In genomic region chr11:45100338-45100737, GRCh38 we compare ENCODE assay signal across 11 cellular contexts. TPM values are rescaled to one million over a fixed set of nuclear protein-coding genes. Genes with fewer than 3 reads are reported as not detected.
DNase-seq lines count a peak whose midpoint lies in the region; ATAC-seq and TF ChIP-seq lines count a peak whose summit lies in the region.
"Had no signal": no experiment of that assay in that cellular context is flagged by ENCODE, and none has a peak within 500 bp of the region (broad histone marks: within the 10 kb centered on the region; RNA-seq: fewer than 3 reads in every experiment).

No MANE protein-coding gene starts in this region.

- H3K9me3 Mint-ChIP-seq in glutamatergic neuron (ENCODE audit: unreplicated experiment) (no peaks in the 10 kb centered on the region), immature natural killer cell (no peaks in the 10 kb centered on the region)

- H3K27ac ChIP-seq in BLaER1 (no peak overlapping the region), SJSA1 (no peak overlapping the region)
- H3K27ac ChIP-seq: tibial nerve, VCaP had no signal

- H3K4me3 Mint-ChIP-seq in glutamatergic neuron (ENCODE audit: unreplicated experiment) (no peak overlapping the region), immature natural killer cell (no peak overlapping the region)

- no peak for TF ChIP-seq CTCF in glutamatergic neuron (IDR thresholded peaks at IDR 0.05; ENCODE audit: partially characterized antibody, unreplicated experiment)

- H3K4me1 Mint-ChIP-seq in glutamatergic neuron (ENCODE audit: low read depth, unreplicated experiment) (peaks cover 25% of the 10 kb centered on the region), immature natural killer cell (peaks cover 31 to 40% of the 10 kb centered on the region in 2 donors)

- H3K27ac Mint-ChIP-seq in glutamatergic neuron (ENCODE audit: unreplicated experiment) (peak overlapping the region; percentile 52), immature natural killer cell (peak overlapping the region in 1 of 6 donors; percentile 81)

- H3K36me3 ChIP-seq in BLaER1, result no peaks in the 10 kb centered on the region
- H3K36me3 ChIP-seq in H7 (replicated peaks; ENCODE audit: control insufficient read depth, insufficient read depth, low read length), result no peaks in the 10 kb centered on the region
- no peaks in the 10 kb centered on the region for H3K36me3 ChIP-seq in SJSA1
- H3K36me3 ChIP-seq: tibial nerve had no signal

- DNase-seq in H7 (peak; percentile 90), SJSA1 (ENCODE audit: low read depth in 1 of 2, low spot score in 2 of 2) (peak; percentile 33 to 55), glutamatergic neuron (peak; percentile 40), DMS79 treated with DMSO at 0.1 percent for 48 hours (lab: John Stamatoyannopoulos, UW) (no peak), immature natural killer cell (no peak)
- DNase-seq: NCI-H1092 treated with DMSO at 0.1 percent for 48 hours had no signal

- H3K4me1 ChIP-seq in BLaER1 (peaks cover 77% of the 10 kb centered on the region), SJSA1 (replicated peaks) (peaks cover 12% of the 10 kb centered on the region)

- no peak overlapping the region for H3K9ac ChIP-seq in BLaER1

- no peak overlapping the region for H3K4me3 ChIP-seq in BLaER1
- no peak overlapping the region for H3K4me3 ChIP-seq in H7 (ENCODE audit: insufficient read depth, low read depth, low read length)
- H3K4me3 ChIP-seq in SJSA1, result no peak overlapping the region
- H3K4me3 ChIP-seq: tibial nerve had no signal

- H3K27me3 ChIP-seq in BLaER1 (no peaks in the 10 kb centered on the region), H7 (ENCODE audit: control insufficient read depth, insufficient read depth, low read length) (no peaks in the 10 kb centered on the region; the same call in 1 of the 2 replicates), SJSA1 (replicated peaks) (peaks cover 10% of the 10 kb centered on the region; the same call in 1 of the 2 replicates)

- H3K36me3 Mint-ChIP-seq in glutamatergic neuron (ENCODE audit: unreplicated experiment) (no peaks in the 10 kb centered on the region), immature natural killer cell (no peaks in the 10 kb centered on the region)

- no peaks in the 10 kb centered on the region for H3K9me3 ChIP-seq in BLaER1
- no peaks in the 10 kb centered on the region for H3K9me3 ChIP-seq in SJSA1 (replicated peaks)
- H3K9me3 ChIP-seq: tibial nerve had no signal

- H4K20me1 ChIP-seq in BLaER1, result no peaks in the 10 kb centered on the region

- H3K27me3 Mint-ChIP-seq in glutamatergic neuron (ENCODE audit: unreplicated experiment), result peaks cover 6% of the 10 kb centered on the region
- H3K27me3 Mint-ChIP-seq in immature natural killer cell (ENCODE audit: low read depth in 3 of 3), result peaks cover 7 to 18% (median 11%) of the 10 kb centered on the region in 3 donors

- no peak for ATAC-seq in GM19351 (IDR thresholded peaks at IDR 0.05; ENCODE audit: unreplicated experiment)
- no peak for ATAC-seq in HG02763 (IDR thresholded peaks at IDR 0.05; ENCODE audit: unreplicated experiment)

- peak overlapping the region; percentile 42; the same call in 1 of the 2 replicates for H3K4me2 ChIP-seq in BLaER1

RNA-seq across cellular contexts. Expression of gene PRDM11, which starts 46.1 kb away (rescaled TPM):
- 2.0 and 2.6 TPM in 2 replicates for total RNA-seq in H7 (2014; rRNA removed; shearing (Covaris generic))
- total RNA-seq in SJSA1 (2014; rRNA removed; shearing (Covaris generic)), result 3.4 and 6.7 TPM in 2 replicates
- total RNA-seq in glutamatergic neuron (ENCODE audit: unreplicated experiment), result 7.5 TPM
- polyA plus RNA-seq in immature natural killer cell, result 1 to 10 TPM in 1 of 3 donors, under 1 TPM in 2; 0.84 to 1.2 (median 0.94) TPM

Comparison
In these comparisons a context has a peak if more than half of its experiments do, and no peak if none do; other contexts are left out.
1. DNase-seq: peak in H7 (single experiment), SJSA1 (2 of 2) and glutamatergic neuron (single experiment); none in DMS79 treated with DMSO at 0.1 percent for 48 hours (single experiment) and immature natural killer cell (0 of 3).